8 cellular contexts compared by ENCODE assay signal in genomic region chr3:123027292-123028232, GRCh38. TPM values are rescaled to one million over a fixed set of nuclear protein-coding genes. Genes with fewer than 3 reads are reported as not detected.
DNase-seq lines count a peak whose midpoint lies in the region; ATAC-seq and TF ChIP-seq lines count a peak whose summit lies in the region.

Gene SEMA5B (minus strand): TSS chr3:123027763. CDS start chr3:122961263, 66,500 bp downstream.

- ATAC-seq in left colon (peak; percentile 63), HG03108 (IDR thresholded peaks at IDR 0.05; ENCODE audit: unreplicated experiment) (no peak)
- peak; percentile 51 for ATAC-seq in stimulated activated effector memory CD8-positive, alpha-beta T cell treated with anti-CD3 and anti-CD28 coated beads, Interleukin-12 subunit alpha, Interleukin-12 subunit beta, amount 100 ng/mL, for 72 hours

- peaks cover 18% of the 10 kb centered on the region for H3K4me1 Mint-ChIP-seq in stimulated activated effector memory CD8-positive, alpha-beta T cell treated with anti-CD3 and anti-CD28 coated beads, Interleukin-12 subunit alpha, Interleukin-12 subunit beta, amount 100 ng/mL, for 72 hours

- peaks cover 0 to 30% (median 17%) of the 10 kb centered on the region in 4 donors for H3K4me1 ChIP-seq in Peyer's patch

- in situ Hi-C loops in GM13976 (cut with MboI; ENCODE audit: low sequenced_read_pairs, unreplicated experiment), result no loop called here

- H3K36me3 ChIP-seq in Peyer's patch, result no peaks in the 10 kb centered on the region

- peak; percentile 59 for TF ChIP-seq CTCF in GM13976 (IDR thresholded peaks at IDR 0.05; ENCODE audit: borderline replicate concordance, control extremely low read depth, extremely low read depth, insufficient read depth, missing control alignments)
- TF ChIP-seq CTCF in Peyer's patch (IDR thresholded peaks at IDR 0.05), result peak in 2 of 6 experiments; percentile 28 to 33

- peak within 1 kb of the TSS; percentile 56 for H3K4me3 Mint-ChIP-seq in stimulated activated effector memory CD8-positive, alpha-beta T cell treated with anti-CD3 and anti-CD28 coated beads, Interleukin-12 subunit alpha, Interleukin-12 subunit beta, amount 100 ng/mL, for 72 hours

- TF ChIP-seq POLR2A in Peyer's patch (IDR thresholded peaks at IDR 0.05), result no peak

- no peak within 1 kb of the TSS for H3K27ac Mint-ChIP-seq in stimulated activated effector memory CD8-positive, alpha-beta T cell treated with anti-CD3 and anti-CD28 coated beads, Interleukin-12 subunit alpha, Interleukin-12 subunit beta, amount 100 ng/mL, for 72 hours

- no peaks in the 10 kb centered on the region for H3K36me3 Mint-ChIP-seq in stimulated activated effector memory CD8-positive, alpha-beta T cell treated with anti-CD3 and anti-CD28 coated beads, Interleukin-12 subunit alpha, Interleukin-12 subunit beta, amount 100 ng/mL, for 72 hours

- DNase-seq in AG08396 (ENCODE audit: low spot score) (peak; percentile 55), GM13976 (ENCODE audit: low spot score) (peak; percentile 77), Peyer's patch (peak; percentile 17 to 57 (median 48)), caudate nucleus (lab: John Stamatoyannopoulos, UW) (peak in 31 of 61 donors; percentile 10 to 75 (median 41)), left colon (peak in 1 of 2 donors; percentile 28), DMS153 (lab: John Stamatoyannopoulos, UW) (no peak)
- DNase-seq in stimulated activated effector memory CD8-positive, alpha-beta T cell treated with anti-CD3 and anti-CD28 coated beads, Interleukin-12 subunit alpha, Interleukin-12 subunit beta, amount 100 ng/mL, for 72 hours (ENCODE audit: low spot score in 2 of 2), result peak; percentile 16 to 68

- H3K4me3 ChIP-seq in Peyer's patch, result peak within 1 kb of the TSS; percentile 40 to 67 (median 56)

- H3K9me3 Mint-ChIP-seq in stimulated activated effector memory CD8-positive, alpha-beta T cell treated with anti-CD3 and anti-CD28 coated beads, Interleukin-12 subunit alpha, Interleukin-12 subunit beta, amount 100 ng/mL, for 72 hours, result no peaks in the 10 kb centered on the region

- H3K27me3 ChIP-seq in Peyer's patch, result peaks cover 0 to 23% of the 10 kb centered on the region in 2 donors

- intact Hi-C loops in left colon (cut with DNase I, micrococcal nuclease), result loop anchor here in 1 of 2 donors (10.0 kb wide), 1 partner anchor 83 kb away; no protein-coding TSS in a partner anchor

- H3K9me3 ChIP-seq in Peyer's patch, result no peaks in the 10 kb centered on the region

- H3K27ac ChIP-seq in Peyer's patch (no peak within 1 kb of the TSS), caudate nucleus (ENCODE audit: low read depth, low read length) (peak within 1 kb of the TSS; percentile 44)

RNA-seq across cellular contexts. Expression of gene SEMA5B, which starts in this region (rescaled TPM):
- total RNA-seq in Peyer's patch (1 to 10 TPM in 2 of 4 donors, under 1 TPM in 1, not detected in 1; 0.54 to 6.8 (median 2.5) TPM), left colon (under 1 TPM; 0.15 to 0.59 TPM)

Comparison
In these comparisons a context has a peak if more than half of its experiments do, and no peak if none do; other contexts are left out.
1. Peak in ATAC-seq in left colon; RNA of the gene not detected or under 1 TPM.